In the genomic region with DNA sequence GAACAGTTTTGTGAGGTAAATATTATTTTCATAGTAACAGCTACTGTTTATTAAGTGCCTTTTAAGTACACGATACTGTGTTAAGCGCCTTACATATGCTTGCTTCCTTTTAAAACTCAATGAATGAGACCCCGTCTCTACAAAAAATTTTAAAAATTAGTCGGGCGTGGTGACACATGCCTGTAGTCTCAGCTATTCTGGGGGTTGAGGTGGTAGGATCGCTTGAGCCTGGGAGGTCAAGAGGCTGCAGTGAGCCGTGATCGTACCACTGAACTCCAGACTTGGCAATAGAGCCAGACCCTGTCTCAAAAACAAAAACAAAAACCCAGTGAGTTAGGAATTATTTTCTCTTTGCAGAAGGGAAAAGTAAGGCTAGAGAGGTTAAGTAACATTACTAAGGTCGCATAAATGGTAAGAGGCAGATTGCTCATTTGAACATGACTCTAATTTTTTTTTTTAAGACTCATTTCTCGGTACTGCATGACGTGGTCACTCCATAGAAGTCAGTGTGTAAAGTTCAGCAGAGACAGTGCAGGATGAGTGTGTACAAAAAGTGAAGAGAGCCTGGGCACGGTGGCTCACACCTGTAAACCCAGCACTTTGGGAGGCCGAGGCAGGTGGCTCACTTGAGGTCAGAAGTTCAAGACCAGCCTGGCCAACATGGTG, we compare ENCODE assay signal across 8 cellular contexts. TPM values are rescaled to one million over a fixed set of nuclear protein-coding genes. Genes with fewer than 3 reads are reported as not detected.
DNase-seq lines count a peak whose midpoint lies in the region; FAIRE-seq and TF ChIP-seq lines count a peak whose summit lies in the region.
"Had no signal": no experiment of that assay in that cellular context is flagged by ENCODE, and none has a peak within 500 bp of the region (broad histone marks: within the 10 kb centered on the region; RNA-seq: fewer than 3 reads in every experiment).

No MANE protein-coding gene starts in this region.

- no peak for DNase-seq in GM19239 (ENCODE audit: insufficient read length, low spot score)
- no peak for DNase-seq in PC-9
- no peak for DNase-seq in epithelial cell of prostate (ENCODE audit: low read depth, low spot score)
- no peak for DNase-seq in central memory CD4-positive, alpha-beta T cell
- DNase-seq in HuH-7 (ENCODE audit: low spot score): no peak
- no peak for DNase-seq in SHP77 treated with DMSO at 0.1 percent for 48 hours (lab: John Stamatoyannopoulos, UW)
- DNase-seq: NCI-H345 had no signal

- peak overlapping the region; percentile 71 for H3K4me2 ChIP-seq in PC-9

- peak overlapping the region; percentile 96 for H2AFZ ChIP-seq in PC-9

- H3K4me3 ChIP-seq in PC-9 (peak overlapping the region; percentile 65), rectal smooth muscle tissue (ENCODE audit: low read length) (peak overlapping the region; percentile 99)

- H3K27ac ChIP-seq in PC-9: peak overlapping the region; percentile 77
- peak overlapping the region; percentile 60 for H3K27ac ChIP-seq in epithelial cell of prostate
- no peak overlapping the region for H3K27ac ChIP-seq in rectal smooth muscle tissue (ENCODE audit: low read depth, low read length)

- no peaks in the 10 kb centered on the region for H3K9me2 ChIP-seq in PC-9 (ENCODE audit: insufficient read depth)

- POLR2A ChIA-PET in PC-9 (lab: Charles Lee; ENCODE audit: unreplicated experiment): interaction anchor here (0.6 to 0.7 kb wide), 3 partner anchors 20 to 106 kb away, joined by 4 to 18 read pairs (median 8); no protein-coding TSS in a partner anchor

- no peak for TF ChIP-seq CTCF in PC-9 (conservative IDR thresholded peaks at IDR 0.05)

- H3K27me3 ChIP-seq in PC-9 (ENCODE audit: insufficient read depth, low read depth): no peaks in the 10 kb centered on the region
- H3K27me3 ChIP-seq in rectal smooth muscle tissue (ENCODE audit: control insufficient read depth, insufficient read depth, low read length): no peaks in the 10 kb centered on the region

- BruUV-seq in PC-9 (replicated peaks; lab: Mats Ljungman, UMichigan): no TSS peak

- H3F3A ChIP-seq in PC-9 (ENCODE audit: insufficient read depth, low read depth): peaks cover 10% of the 10 kb centered on the region; the same call in 1 of the 2 replicates

- no peaks in the 10 kb centered on the region for H4K20me1 ChIP-seq in PC-9 (ENCODE audit: insufficient read depth)

- H3K79me2 ChIP-seq in PC-9 (ENCODE audit: low read depth): peaks cover 8% of the 10 kb centered on the region; the same call in 1 of the 2 replicates

- H3K4me1 ChIP-seq in PC-9 (replicated peaks; ENCODE audit: insufficient read depth) (peaks cover 17% of the 10 kb centered on the region), rectal smooth muscle tissue (ENCODE audit: control insufficient read depth, insufficient read depth, low read length) (peaks cover 5% of the 10 kb centered on the region)

- peak; percentile 59 for FAIRE-seq in GM19239 (lab: Jason Lieb, UNC)

- no peaks in the 10 kb centered on the region for H3K36me3 ChIP-seq in PC-9 (ENCODE audit: low read depth)
- H3K36me3 ChIP-seq in rectal smooth muscle tissue (ENCODE audit: control insufficient read depth, insufficient read depth, low read length): no peaks in the 10 kb centered on the region

- intact Hi-C loops in PC-9 (cut with micrococcal nuclease; ENCODE audit: unreplicated experiment): loop anchor here (1.0 to 10.0 kb wide), 3 partner anchors 7 to 224 kb away; no protein-coding TSS in a partner anchor

- no peaks in the 10 kb centered on the region for H3K9me3 ChIP-seq in PC-9 (ENCODE audit: insufficient read depth, low read depth)

- H3K9ac ChIP-seq in rectal smooth muscle tissue (ENCODE audit: low read length): no peak overlapping the region

- CTCF ChIA-PET in PC-9 (lab: Charles Lee): interaction anchor here (0.5 kb wide), 1 partner anchor 9 kb away, joined by 17 read pairs; no protein-coding TSS in a partner anchor

RNA-seq across cellular contexts. Expression of a gene that starts 1.1 kb away (rescaled TPM):
- total RNA-seq in PC-9 (2021): 21.5 and 32.4 TPM in 2 replicates
